15 cellular contexts compared by ENCODE assay signal in genomic region chr15:70704731-70705130, GRCh38. TPM values are rescaled to one million over a fixed set of nuclear protein-coding genes. Genes with fewer than 3 reads are reported as not detected.
DNase-seq lines count a peak whose midpoint lies in the region; ATAC-seq and TF ChIP-seq lines count a peak whose summit lies in the region.
"Had no signal": no experiment of that assay in that cellular context is flagged by ENCODE, and none has a peak within 500 bp of the region (broad histone marks: within the 10 kb centered on the region; RNA-seq: fewer than 3 reads in every experiment).

No MANE protein-coding gene starts in this region.

- peak overlapping the region; percentile 72 to 74 for H3K27ac ChIP-seq in tibial artery

- H3K4me3 Mint-ChIP-seq in chondrocyte (ENCODE audit: unreplicated experiment): no peak overlapping the region
- H3K4me3 Mint-ChIP-seq: B cell; CD4-positive, alpha-beta T cell had no signal

- TF ChIP-seq CTCF in chondrocyte (IDR thresholded peaks at IDR 0.05) (no peak), tibial artery (IDR thresholded peaks at IDR 0.05) (no peak)

- H3K27me3 ChIP-seq in tibial artery: no peaks in the 10 kb centered on the region

- DNase-seq in SIG-M5 treated with dmso at 0.1 percent for 504 hours (lab: John Stamatoyannopoulos, UW; ENCODE audit: unreplicated experiment) (peak; percentile 36), SIG-M5 (lab: John Stamatoyannopoulos, UW) (no peak), MV-4-11 (lab: John Stamatoyannopoulos, UW) (peak; percentile 52), chondrocyte (ENCODE audit: low spot score) (no peak), tibial artery (no peak), NCI-H1105 (lab: John Stamatoyannopoulos, UW) (no peak)
- DNase-seq: 8988T; CD4-positive, alpha-beta T cell; KG1; NCI-H1105 treated with DMSO at 0.1 percent for 48 hours; NCI-H1694 treated with DMSO at 0.1 percent for 48 hours; NCI-H748 treated with DMSO at 0.1 percent for 48 hours had no signal

- peaks cover 8% of the 10 kb centered on the region for H3K36me3 Mint-ChIP-seq in chondrocyte (ENCODE audit: low read depth)

- peaks cover 0 to 72% (median 22%) of the 10 kb centered on the region in 4 donors for H3K4me1 ChIP-seq in tibial artery

- no peaks in the 10 kb centered on the region for H3K27me3 Mint-ChIP-seq in chondrocyte (ENCODE audit: low read depth)

- peaks cover 70% of the 10 kb centered on the region for H3K4me1 Mint-ChIP-seq in chondrocyte (ENCODE audit: low read depth)

- H3K9me3 Mint-ChIP-seq in chondrocyte (ENCODE audit: low read depth): peaks cover 2% of the 10 kb centered on the region
- H3K9me3 Mint-ChIP-seq: CD4-positive, alpha-beta T cell had no signal

- H3K36me3 ChIP-seq in tibial artery: no peaks in the 10 kb centered on the region

- H3K27ac Mint-ChIP-seq in chondrocyte (ENCODE audit: unreplicated experiment): peak overlapping the region; percentile 96
- H3K27ac Mint-ChIP-seq: B cell; CD4-positive, alpha-beta T cell had no signal

- H3K9me3 ChIP-seq in tibial artery: no peaks in the 10 kb centered on the region

- intact Hi-C loops in tibial artery (cut with DNase I; ENCODE audit: low total_unique reads): no loop called here

- no peak for ATAC-seq in HG02884 (IDR thresholded peaks at IDR 0.05; ENCODE audit: unreplicated experiment)
- no peak for ATAC-seq in GM21737 (IDR thresholded peaks at IDR 0.05; ENCODE audit: unreplicated experiment)

- no peak overlapping the region for H3K4me3 ChIP-seq in tibial artery

RNA-seq across cellular contexts. Expression of gene UACA, which starts 58.6 kb away (rescaled TPM):
- 171 to 275 TPM (median 249 TPM) in 3 replicates for total RNA-seq in chondrocyte

Comparison
In these comparisons a context has a peak if more than half of its experiments do, and no peak if none do; other contexts are left out.
1. DNase-seq: peak in SIG-M5 treated with dmso at 0.1 percent for 504 hours (single experiment) and MV-4-11 (single experiment); none in SIG-M5 (single experiment), chondrocyte (single experiment), tibial artery (0 of 2) and NCI-H1105 (single experiment).